In the genomic region with DNA sequence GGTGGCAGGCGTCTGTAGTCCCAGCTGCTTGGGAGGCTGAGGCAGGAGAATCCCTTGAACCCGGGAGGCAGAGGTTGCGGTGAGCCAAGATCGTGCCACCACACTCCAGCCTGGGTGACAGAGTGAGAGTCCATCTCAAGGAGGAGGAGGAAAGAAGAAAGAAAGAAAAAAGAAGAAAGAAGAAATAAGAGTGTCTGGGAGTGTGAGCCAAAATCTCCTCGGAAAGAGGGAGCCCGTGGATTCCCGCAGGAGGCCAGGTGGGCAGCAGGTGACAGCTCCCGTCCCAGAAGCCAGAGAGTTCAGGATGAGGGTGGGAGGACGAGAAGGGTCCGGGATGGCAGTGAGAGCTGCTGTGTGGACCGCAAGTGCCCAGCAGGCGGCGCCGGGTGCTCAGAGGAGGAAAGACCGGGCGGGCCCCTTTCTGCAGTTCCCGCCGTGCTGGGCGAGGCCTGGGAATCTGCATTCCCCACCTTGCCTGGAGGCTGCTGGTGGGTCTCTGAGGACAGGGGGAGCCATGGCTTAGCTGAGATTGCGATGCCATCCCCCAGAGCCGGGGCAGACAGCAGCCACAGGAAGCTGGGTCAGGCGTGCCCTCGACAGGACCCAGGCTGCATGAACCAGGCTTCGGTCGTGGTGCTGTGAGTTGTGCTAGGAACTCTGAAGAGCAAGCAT, we compare ENCODE assay signal across 8 cellular contexts. TPM values are rescaled to one million over a fixed set of nuclear protein-coding genes. Genes with fewer than 3 reads are reported as not detected.
A peak's percentile ranks its signal among the peaks of the same experiment; 100 is the strongest.
DNase-seq lines count a peak whose midpoint lies in the region; ATAC-seq and TF ChIP-seq lines count a peak whose summit lies in the region.

No MANE protein-coding gene starts in this region.

- ATAC-seq in GM18868 (IDR thresholded peaks at IDR 0.05; ENCODE audit: unreplicated experiment): peak; percentile 72
- ATAC-seq in HG03469 (IDR thresholded peaks at IDR 0.05; ENCODE audit: unreplicated experiment): no peak

- H3K9ac ChIP-seq in smooth muscle cell (ENCODE audit: low read depth): no peak overlapping the region

- H4K20me1 ChIP-seq in smooth muscle cell (ENCODE audit: low read depth): no peaks in the 10 kb centered on the region

- no peak overlapping the region for H3K4me2 ChIP-seq in smooth muscle cell

- no peak overlapping the region for H2AFZ ChIP-seq in smooth muscle cell (ENCODE audit: low read depth)

- H3K79me2 ChIP-seq in smooth muscle cell (ENCODE audit: low read depth): no peaks in the 10 kb centered on the region

- DNase-seq in AG08395 (ENCODE audit: low spot score) (peak; percentile 83), NAMALWA (ENCODE audit: low spot score) (peak; percentile 77), T follicular helper cell (ENCODE audit: low read depth) (peak; percentile 45), left ventricle myocardium inferior (peak; percentile 68), smooth muscle cell (lab: John Stamatoyannopoulos, UW; ENCODE audit: unreplicated experiment) (no peak)
- DNase-seq in activated naive CD8-positive, alpha-beta T cell treated with anti-CD3 and anti-CD28 coated beads, Interleukin-2, amount 50 U/mL, for 16 hours (ENCODE audit: low read depth, low spot score): peak; percentile 44

- H3K27ac ChIP-seq in left ventricle myocardium inferior (replicated peaks) (no peak overlapping the region), smooth muscle cell (ENCODE audit: low read depth) (no peak overlapping the region)

- no peaks in the 10 kb centered on the region for H3F3A ChIP-seq in smooth muscle cell (ENCODE audit: low read depth)

- intact Hi-C loops in left ventricle myocardium inferior (cut with micrococcal nuclease): no loop called here

- peaks cover 11% of the 10 kb centered on the region for H3K4me1 ChIP-seq in left ventricle myocardium inferior
- no peaks in the 10 kb centered on the region for H3K4me1 ChIP-seq in smooth muscle cell (ENCODE audit: low read depth)

- WGBS in smooth muscle cell (ENCODE audit: low lambda C conversion rate): 34% methylated on average over 25 of the region's 25 CpGs

- no peak overlapping the region for H3K4me3 ChIP-seq in left ventricle myocardium inferior
- no peak overlapping the region for H3K4me3 ChIP-seq in smooth muscle cell

- H3K36me3 ChIP-seq in left ventricle myocardium inferior: no peaks in the 10 kb centered on the region
- no peaks in the 10 kb centered on the region for H3K36me3 ChIP-seq in smooth muscle cell (ENCODE audit: low read depth)

- H3K27me3 ChIP-seq in left ventricle myocardium inferior (ENCODE audit: low read depth): peaks cover 22% of the 10 kb centered on the region
- no peaks in the 10 kb centered on the region for H3K27me3 ChIP-seq in smooth muscle cell (ENCODE audit: low read depth)

- peak; percentile 85 for TF ChIP-seq CTCF in left ventricle myocardium inferior (IDR thresholded peaks at IDR 0.05; ENCODE audit: borderline replicate concordance)
- TF ChIP-seq CTCF in smooth muscle cell (IDR thresholded peaks at IDR 0.05; ENCODE audit: borderline replicate concordance, insufficient read depth, poor library complexity, severe bottlenecking): peak; percentile 71

- H3K9me3 ChIP-seq in left ventricle myocardium inferior (replicated peaks) (peaks cover 10% of the 10 kb centered on the region), smooth muscle cell (replicated peaks; ENCODE audit: low read depth) (peaks cover 2% of the 10 kb centered on the region)

RNA-seq across cellular contexts. Expression of gene AMZ1, which starts 17.1 kb away (rescaled TPM):
- total RNA-seq in left ventricle myocardium inferior: 0.11 TPM
- 1.1 and 1.4 TPM in 2 replicates for total RNA-seq in smooth muscle cell
- 0.63 and 2.4 TPM in 2 replicates for polyA plus RNA-seq in smooth muscle cell

RNA-seq across cellular contexts. Expression of gene TTYH3, which starts 39.1 kb away (rescaled TPM):
- 10.9 TPM for total RNA-seq in left ventricle myocardium inferior
- 42.9 and 51.5 TPM in 2 replicates for total RNA-seq in smooth muscle cell
- 153 and 179 TPM in 2 replicates for polyA plus RNA-seq in smooth muscle cell
